ENCODE assay signal across 13 cellular contexts in genomic region chr14:72675126-72675525, GRCh38.
"Had no signal": no experiment of that assay in that cellular context is flagged by ENCODE, and none has a peak within 500 bp of the region (broad histone marks: within the 10 kb centered on the region; RNA-seq: fewer than 3 reads in every experiment).

No MANE protein-coding gene starts in this region.

- H3K27me3 ChIP-seq: colonic mucosa, esophagus squamous epithelium, tibial nerve had no signal

- H3K4me3 ChIP-seq: colonic mucosa, esophagus squamous epithelium, mucosa of descending colon, skin epidermis, tibial nerve had no signal

- DNase-seq: activated naive CD4-positive, alpha-beta T cell treated with anti-CD3 and anti-CD28 coated beads, Interleukin-2, amount 50 U/mL, for 16 hours; caudate nucleus; colonic mucosa; esophagus squamous epithelium; foreskin keratinocyte; mammary epithelial cell; mucosa of descending colon; natural killer cell; posterior cingulate gyrus had no signal

- H3K27ac ChIP-seq: colonic mucosa, esophagus squamous epithelium, foreskin keratinocyte, skin epidermis, tibial nerve had no signal

- H3K36me3 ChIP-seq: colonic mucosa, esophagus squamous epithelium, tibial nerve had no signal

- ATAC-seq: activated CD4-positive, CD25-positive, alpha-beta regulatory T cell treated with anti-CD3 and anti-CD28 coated beads, Interleukin-2, amount 50 U/mL, for 24 hours; foreskin keratinocyte; mucosa of descending colon; natural killer cell had no signal

- H3K4me1 ChIP-seq: colonic mucosa, esophagus squamous epithelium, foreskin keratinocyte, tibial nerve had no signal

- H3K9me3 ChIP-seq: colonic mucosa, esophagus squamous epithelium, mucosa of descending colon, tibial nerve had no signal

- FAIRE-seq: TTC549 had no signal
